ENCODE assay signal across 19 cellular contexts in genomic region chr11:69144719-69145365, GRCh38. TPM values are rescaled to one million over a fixed set of nuclear protein-coding genes. Genes with fewer than 3 reads are reported as not detected.
DNase-seq lines count a peak whose midpoint lies in the region; ATAC-seq, FAIRE-seq and TF ChIP-seq lines count a peak whose summit lies in the region.
"Had no signal": no experiment of that assay in that cellular context is flagged by ENCODE, and none has a peak within 500 bp of the region (broad histone marks: within the 10 kb centered on the region; RNA-seq: fewer than 3 reads in every experiment).

No MANE protein-coding gene starts in this region.

- ATAC-seq in aorta (ENCODE audit: low FRiP score) (no peak), GM19455 (IDR thresholded peaks at IDR 0.05; ENCODE audit: unreplicated experiment) (no peak)
- ATAC-seq: left lobe of liver, sciatic nerve had no signal

- H3K27me3 ChIP-seq in aorta (ENCODE audit: control insufficient read depth in 1 of 2, insufficient read depth in 2 of 2, low read length in 1 of 2) = no peaks in the 10 kb centered on the region
- H3K27me3 ChIP-seq: brain microvascular endothelial cell, stomach had no signal

- no peaks in the 10 kb centered on the region for H3K36me3 Mint-ChIP-seq in activated naive CD4-positive, alpha-beta T cell treated with anti-CD3 and anti-CD28 coated beads, Interleukin-2, amount 10 ng/mL, durations not matched to agents 7 days and 5 days
- peaks cover 8% of the 10 kb centered on the region for H3K36me3 Mint-ChIP-seq in chondrocyte (ENCODE audit: low read depth)
- H3K36me3 Mint-ChIP-seq in activated T-helper 2 cell treated with anti-CD3 and anti-CD28 coated beads, Interferon-gamma antibody, Interleukin-2, Interleukin-4, amounts not matched to agents 10 μg/mL and 5 μg/mL and 100 μg/mL, durations not matched to agents 14 hours and 24 hours and 36 hours (ENCODE audit: low read depth) = peaks cover 3% of the 10 kb centered on the region

- TF ChIP-seq CTCF in chondrocyte (IDR thresholded peaks at IDR 0.05) = no peak

- intact Hi-C loops in aorta (cut with DNase I) = no loop called here
- intact Hi-C loops in activated T-helper 2 cell treated with anti-CD3 and anti-CD28 coated beads, Interferon-gamma antibody, Interleukin-2, Interleukin-4, amounts not matched to agents 10 μg/mL and 5 μg/mL and 100 μg/mL, durations not matched to agents 14 hours and 24 hours and 36 hours (cut with micrococcal nuclease) = no loop called here

- WGBS in aorta, 2 donors = 80 to 81% methylated on average over 7 of the region's 7 CpGs

- H3K27ac Mint-ChIP-seq in activated naive CD4-positive, alpha-beta T cell treated with anti-CD3 and anti-CD28 coated beads, Interleukin-2, amount 10 ng/mL, durations not matched to agents 7 days and 5 days = no peak overlapping the region
- peak overlapping the region; percentile 46 for H3K27ac Mint-ChIP-seq in chondrocyte (ENCODE audit: unreplicated experiment)
- H3K27ac Mint-ChIP-seq in activated T-helper 2 cell treated with anti-CD3 and anti-CD28 coated beads, Interferon-gamma antibody, Interleukin-2, Interleukin-4, amounts not matched to agents 10 μg/mL and 5 μg/mL and 100 μg/mL, durations not matched to agents 14 hours and 24 hours and 36 hours = no peak overlapping the region

- DNase-seq in activated naive CD4-positive, alpha-beta T cell treated with Interleukin-2 at 50 U/mL for 16 hours = peak; percentile 8
- no peak for DNase-seq in activated naive CD4-positive, alpha-beta T cell treated with anti-CD3 and anti-CD28 coated beads, Interleukin-2, amount 10 ng/mL, durations not matched to agents 7 days and 5 days
- DNase-seq in GM12892 (ENCODE audit: insufficient read length) (no peak), chondrocyte (ENCODE audit: low spot score) (no peak), aorta (no peak)
- peak; percentile 64 for DNase-seq in stimulated activated CD8-positive, alpha-beta memory T cell treated with anti-CD3 and anti-CD28 coated beads, Interleukin-4, amount 100 ng/mL, for 48 hours
- DNase-seq in activated T-helper 2 cell treated with anti-CD3 and anti-CD28 coated beads, Interferon-gamma antibody, Interleukin-2, Interleukin-4, amounts not matched to agents 10 μg/mL and 5 μg/mL and 100 μg/mL, durations not matched to agents 14 hours and 24 hours and 36 hours (ENCODE audit: low spot score) = no peak
- DNase-seq: brain microvascular endothelial cell, DMS153, KBM-7, NCI-H1105, NCI-H2171 treated with DMSO at 0.1 percent for 48 hours, NCI-H82, RPMI8226, stomach, T-helper 1 cell had no signal

- no peaks in the 10 kb centered on the region for H3K4me1 ChIP-seq in aorta (ENCODE audit: control insufficient read depth in 1 of 2, insufficient read depth in 2 of 2, low read length in 2 of 2)
- H3K4me1 ChIP-seq: stomach had no signal

- peaks cover 16% of the 10 kb centered on the region for H3K9me3 Mint-ChIP-seq in activated naive CD4-positive, alpha-beta T cell treated with anti-CD3 and anti-CD28 coated beads, Interleukin-2, amount 10 ng/mL, durations not matched to agents 7 days and 5 days
- peaks cover 14% of the 10 kb centered on the region for H3K9me3 Mint-ChIP-seq in chondrocyte (ENCODE audit: low read depth)
- peaks cover 24% of the 10 kb centered on the region for H3K9me3 Mint-ChIP-seq in activated T-helper 2 cell treated with anti-CD3 and anti-CD28 coated beads, Interferon-gamma antibody, Interleukin-2, Interleukin-4, amounts not matched to agents 10 μg/mL and 5 μg/mL and 100 μg/mL, durations not matched to agents 14 hours and 24 hours and 36 hours

- no peaks in the 10 kb centered on the region for H3K4me1 Mint-ChIP-seq in activated naive CD4-positive, alpha-beta T cell treated with anti-CD3 and anti-CD28 coated beads, Interleukin-2, amount 10 ng/mL, durations not matched to agents 7 days and 5 days
- peaks cover 8% of the 10 kb centered on the region for H3K4me1 Mint-ChIP-seq in chondrocyte (ENCODE audit: low read depth)
- H3K4me1 Mint-ChIP-seq in activated T-helper 2 cell treated with anti-CD3 and anti-CD28 coated beads, Interferon-gamma antibody, Interleukin-2, Interleukin-4, amounts not matched to agents 10 μg/mL and 5 μg/mL and 100 μg/mL, durations not matched to agents 14 hours and 24 hours and 36 hours (ENCODE audit: low read depth) = peaks cover 11% of the 10 kb centered on the region

- CTCF ChIA-PET in activated naive CD4-positive, alpha-beta T cell treated with anti-CD3 and anti-CD28 coated beads, Interleukin-2, amount 10 ng/mL, durations not matched to agents 7 days and 5 days (lab: Charles Lee) = no interaction called here

- peaks cover 5% of the 10 kb centered on the region for H3K27me3 Mint-ChIP-seq in activated naive CD4-positive, alpha-beta T cell treated with anti-CD3 and anti-CD28 coated beads, Interleukin-2, amount 10 ng/mL, durations not matched to agents 7 days and 5 days
- no peaks in the 10 kb centered on the region for H3K27me3 Mint-ChIP-seq in chondrocyte (ENCODE audit: low read depth)
- peaks cover 2% of the 10 kb centered on the region for H3K27me3 Mint-ChIP-seq in activated T-helper 2 cell treated with anti-CD3 and anti-CD28 coated beads, Interferon-gamma antibody, Interleukin-2, Interleukin-4, amounts not matched to agents 10 μg/mL and 5 μg/mL and 100 μg/mL, durations not matched to agents 14 hours and 24 hours and 36 hours (ENCODE audit: low read depth)

- H3K4me3 ChIP-seq in aorta (ENCODE audit: low read length in 2 of 2) = no peak overlapping the region
- H3K4me3 ChIP-seq: stomach had no signal

- no peaks in the 10 kb centered on the region for H3K9me3 ChIP-seq in aorta (ENCODE audit: control insufficient read depth, low read length)

- no peak overlapping the region for H3K4me3 Mint-ChIP-seq in activated naive CD4-positive, alpha-beta T cell treated with anti-CD3 and anti-CD28 coated beads, Interleukin-2, amount 10 ng/mL, durations not matched to agents 7 days and 5 days
- H3K4me3 Mint-ChIP-seq in chondrocyte (ENCODE audit: unreplicated experiment) = no peak overlapping the region
- no peak overlapping the region for H3K4me3 Mint-ChIP-seq in activated T-helper 2 cell treated with anti-CD3 and anti-CD28 coated beads, Interferon-gamma antibody, Interleukin-2, Interleukin-4, amounts not matched to agents 10 μg/mL and 5 μg/mL and 100 μg/mL, durations not matched to agents 14 hours and 24 hours and 36 hours (ENCODE audit: low read depth)

- peak; percentile 67 for FAIRE-seq in GM12892 (lab: Jason Lieb, UNC)

- no peak overlapping the region for H3K27ac ChIP-seq in aorta (ENCODE audit: low read depth in 1 of 2, low read length in 2 of 2)
- H3K27ac ChIP-seq: brain microvascular endothelial cell, stomach had no signal

- no peaks in the 10 kb centered on the region for H3K36me3 ChIP-seq in aorta (ENCODE audit: control insufficient read depth in 1 of 2, insufficient read depth in 2 of 2, low read length in 1 of 2)
- H3K36me3 ChIP-seq: brain microvascular endothelial cell had no signal

- TF ChIP-seq POLR2A in GM12892 (IDR thresholded peaks at IDR 0.05; ENCODE audit: low read depth, low read length) = no peak

RNA-seq across cellular contexts. Expression of gene SMIM38, which starts 10.9 kb away (rescaled TPM):
- polyA plus RNA-seq in GM12892 (2012; ENCODE audit: missing spikeins) = 4.6 TPM
- total RNA-seq in chondrocyte (0.12 to 0.60 TPM (median 0.41 TPM) in 3 replicates), aorta (1 to 10 TPM; 1.6 to 2.8 TPM)
- polyA plus RNA-seq in aorta = under 1 TPM in 1 of 2 donors, not detected in 1; 0.56 TPM
- 0.41 and 0.53 TPM in 2 replicates for total RNA-seq in activated T-helper 2 cell treated with anti-CD3 and anti-CD28 coated beads, Interferon-gamma antibody, Interleukin-2, Interleukin-4, amounts not matched to agents 10 μg/mL and 5 μg/mL and 100 μg/mL, durations not matched to agents 14 hours and 24 hours and 36 hours
- total RNA-seq: left lobe of liver had no signal

Comparison
In these comparisons a context has a peak if more than half of its experiments do, and no peak if none do; other contexts are left out.
1. DNase-seq: peak in activated naive CD4-positive, alpha-beta T cell treated with Interleukin-2 at 50 U/mL for 16 hours (single experiment) and stimulated activated CD8-positive, alpha-beta memory T cell treated with anti-CD3 and anti-CD28 coated beads, Interleukin-4, amount 100 ng/mL, for 48 hours (single experiment); none in activated naive CD4-positive, alpha-beta T cell treated with anti-CD3 and anti-CD28 coated beads, Interleukin-2, amount 10 ng/mL, durations not matched to agents 7 days and 5 days (single experiment), GM12892 (single experiment), chondrocyte (single experiment), aorta (0 of 2) and activated T-helper 2 cell treated with anti-CD3 and anti-CD28 coated beads, Interferon-gamma antibody, Interleukin-2, Interleukin-4, amounts not matched to agents 10 μg/mL and 5 μg/mL and 100 μg/mL, durations not matched to agents 14 hours and 24 hours and 36 hours (single experiment).